Comparison of ENCODE assay signal across 8 cellular contexts in the genomic region with DNA sequence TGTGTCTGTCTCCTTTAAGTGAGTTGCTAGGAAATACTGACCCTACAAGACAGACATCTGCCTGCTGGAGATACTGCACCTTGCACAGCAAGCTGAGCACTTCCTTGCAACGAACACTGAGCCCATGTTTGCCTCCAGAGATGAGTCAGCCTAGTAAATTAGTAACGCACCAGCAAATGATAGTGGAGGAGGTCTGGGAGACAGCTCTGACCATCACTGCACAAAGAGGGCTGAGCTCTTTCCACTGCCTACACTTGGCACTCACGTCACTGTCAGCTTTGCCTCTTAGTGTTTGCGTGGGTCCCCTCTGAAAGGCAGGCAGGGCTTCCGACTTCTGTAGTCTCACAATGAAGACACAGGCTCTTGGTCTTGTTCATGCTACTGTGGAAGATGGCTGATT.
DNase-seq lines count a peak whose midpoint lies in the region; ATAC-seq and TF ChIP-seq lines count a peak whose summit lies in the region.

No MANE protein-coding gene starts in this region.

- no peaks in the 10 kb centered on the region for H3K27me3 ChIP-seq in breast epithelium

- peak; percentile 98 for ATAC-seq in HG02610 (IDR thresholded peaks at IDR 0.05; ENCODE audit: unreplicated experiment)

- H3K9me3 Mint-ChIP-seq in MCF 10A (ENCODE audit: unreplicated experiment), result no peaks in the 10 kb centered on the region

- DNase-seq in MCF 10A (ENCODE audit: unreplicated experiment), result peak; percentile 49
- no peak for DNase-seq in breast epithelium (ENCODE audit: low spot score in 2 of 2)
- peak; percentile 7 to 57 for DNase-seq in NCI-H446 (lab: John Stamatoyannopoulos, UW)
- peak; percentile 51 for DNase-seq in fibroblast of peridontal ligament (ENCODE audit: extremely low read depth)
- DNase-seq in GOT3 (lab: John Stamatoyannopoulos, UW), result no peak
- DNase-seq in SHP77 treated with DMSO at 0.1 percent for 48 hours (lab: John Stamatoyannopoulos, UW), result no peak
- no peak for DNase-seq in mesenteric fat pad (ENCODE audit: low spot score)

- no peak overlapping the region for H3K27ac ChIP-seq in breast epithelium

- peaks cover 6% of the 10 kb centered on the region for H3K36me3 Mint-ChIP-seq in MCF 10A (ENCODE audit: insufficient read depth, unreplicated experiment)

- CTCF ChIA-PET in MCF 10A (lab: Yijun Ruan, JAX), result interaction anchor here (0.6 to 1.1 kb wide), 2 partner anchors 230 to 245 kb away, joined by 3 to 4 read pairs; no protein-coding TSS in a partner anchor

- peaks cover 8% of the 10 kb centered on the region for H3K4me1 Mint-ChIP-seq in MCF 10A (ENCODE audit: insufficient read depth, unreplicated experiment)

- H3K4me1 ChIP-seq in breast epithelium, result no peaks in the 10 kb centered on the region

- H3K4me3 ChIP-seq in breast epithelium, result no peak overlapping the region

- no peak overlapping the region for H3K4me3 Mint-ChIP-seq in MCF 10A (ENCODE audit: unreplicated experiment)

- H3K9me3 ChIP-seq in breast epithelium, result no peaks in the 10 kb centered on the region

- no TSS peak for BruUV-seq in MCF 10A (replicated peaks; lab: Mats Ljungman, UMichigan)

- no peaks in the 10 kb centered on the region for H3K36me3 ChIP-seq in breast epithelium

- H3K27me3 Mint-ChIP-seq in MCF 10A (ENCODE audit: insufficient read depth, unreplicated experiment), result no peaks in the 10 kb centered on the region

- POLR2A ChIA-PET in MCF 10A (lab: Yijun Ruan, JAX), result no interaction called here

- TF ChIP-seq POLR2A in breast epithelium (IDR thresholded peaks at IDR 0.05), result no peak

- TF ChIP-seq CTCF in MCF 10A (IDR thresholded peaks at IDR 0.05; ENCODE audit: unreplicated experiment) (no peak), breast epithelium (IDR thresholded peaks at IDR 0.05) (no peak)

- intact Hi-C loops in MCF 10A (cut with micrococcal nuclease) (no loop called here), breast epithelium (cut with DNase I; ENCODE audit: low total_unique reads) (no loop called here)

- H3K27ac Mint-ChIP-seq in MCF 10A (ENCODE audit: low read depth, unreplicated experiment), result no peak overlapping the region

Comparison
In these comparisons a context has a peak if more than half of its experiments do, and no peak if none do; other contexts are left out.
1. DNase-seq: peak in MCF 10A (single experiment), NCI-H446 (2 of 2) and fibroblast of peridontal ligament (single experiment); none in breast epithelium (0 of 2), GOT3 (single experiment), SHP77 treated with DMSO at 0.1 percent for 48 hours (single experiment) and mesenteric fat pad (single experiment).